Comparison of ENCODE assay signal across 11 cellular contexts in genomic region chr16:88703486-88704309, GRCh38. TPM values are rescaled to one million over a fixed set of nuclear protein-coding genes. Genes with fewer than 3 reads are reported as not detected.
A peak's percentile ranks its signal among the peaks of the same experiment; 100 is the strongest.
DNase-seq lines count a peak whose midpoint lies in the region; ATAC-seq, FAIRE-seq and TF ChIP-seq lines count a peak whose summit lies in the region.
"Had no signal": no experiment of that assay in that cellular context is flagged by ENCODE, and none has a peak within 500 bp of the region (broad histone marks: within the 10 kb centered on the region; RNA-seq: fewer than 3 reads in every experiment).

No MANE protein-coding gene starts in this region.

- no TSS peak for BruUV-seq in HepG2 (replicated peaks; lab: Mats Ljungman, UMichigan)

- H3K27ac ChIP-seq in HepG2 (ENCODE audit: extremely low read length, insufficient read depth, low read length) (no peak overlapping the region), SK-N-SH (ENCODE audit: low read depth in 2 of 2, low read length in 1 of 2) (no peak overlapping the region)
- H3K27ac ChIP-seq: SK-N-MC had no signal

- FAIRE-seq in HepG2 (lab: Jason Lieb, UNC) (no peak), H54 (lab: Jason Lieb, UNC) (no peak)
- FAIRE-seq: A204.1, pancreas had no signal

- ATAC-seq in HepG2 = no peak
- no peak for ATAC-seq in HG02852 (IDR thresholded peaks at IDR 0.05; ENCODE audit: unreplicated experiment)

- H3K9ac ChIP-seq in HepG2 (ENCODE audit: insufficient read depth, low read depth, low read length) (no peak overlapping the region), SK-N-SH (no peak overlapping the region)

- H3K4me1 ChIP-seq in HepG2 (ENCODE audit: insufficient read depth, low read length) (peaks cover 74% of the 10 kb centered on the region), SK-N-SH (ENCODE audit: control insufficient read depth in 1 of 2, insufficient read depth in 2 of 2, low read depth in 1 of 2, low read length in 1 of 2) (peaks cover 13 to 16% of the 10 kb centered on the region in 2 experiments; a peak in 3 of 4 replicates)

- 0 out of 2 replicates have a peak overlapping the region, but pooled peaks have one; percentile 4 for H3K4me2 ChIP-seq in HepG2 (ENCODE audit: low read depth, low read length)
- H3K4me2 ChIP-seq in SK-N-SH = no peak overlapping the region; the same call in 1 of the 2 replicates

- no peak for TF ChIP-seq CTCF in HepG2 (CRISPR knock-in tag; IDR thresholded peaks at IDR 0.05)
- no peak for TF ChIP-seq CTCF in SK-N-SH (IDR thresholded peaks at IDR 0.05)

- POLR2A ChIA-PET in HepG2 (lab: Yijun Ruan, JAX) = interaction anchor here (1.7 kb wide), 1 partner anchor 41 kb away, joined by 3 read pairs; the partner anchor contains the start of gene MVD
- POLR2A ChIA-PET in SK-N-SH (lab: Yijun Ruan, JAX) = no interaction called here

- H3K79me2 ChIP-seq in HepG2 (ENCODE audit: insufficient read depth, low read length) (peaks cover 30% of the 10 kb centered on the region), SK-N-SH (ENCODE audit: insufficient read depth) (peaks cover 58% of the 10 kb centered on the region)

- H3K27me3 ChIP-seq in HepG2 (ENCODE audit: control insufficient read depth in 1 of 2, insufficient read depth in 2 of 2, low read length in 2 of 2) (peaks cover 0 to 3% of the 10 kb centered on the region in 2 experiments; a peak in 1 of 5 replicates), SK-N-SH (ENCODE audit: insufficient read depth) (no peaks in the 10 kb centered on the region)
- H3K27me3 ChIP-seq: pancreas had no signal

- in situ Hi-C loops in HepG2 (cut with HindIII; ENCODE audit: extremely low pct_ligation_motif_present, low pct_unique_long_range_greater_than_20kb) = no loop called here

- no peaks in the 10 kb centered on the region for H3K9me2 ChIP-seq in SK-N-SH

- TF ChIP-seq RAD21 in HepG2 (CRISPR knock-in tag; IDR thresholded peaks at IDR 0.05) = no peak
- no peak for TF ChIP-seq RAD21 in SK-N-SH (IDR thresholded peaks at IDR 0.05; ENCODE audit: low read length)

- 91% methylated on average over 26 of the region's 26 CpGs for WGBS in HepG2 (ENCODE audit: low lambda C conversion rate)
- WGBS in SK-N-SH (ENCODE audit: low lambda C conversion rate) = 83% methylated on average over 18 of the region's 26 CpGs

- H3K4me3 ChIP-seq in HepG2 (replicated peaks in 1 of 3; ENCODE audit: insufficient read depth in 1 of 3, low read depth in 2 of 3, low read length in 3 of 3) = no peak overlapping the region
- no peak overlapping the region for H3K4me3 ChIP-seq in SK-N-SH (ENCODE audit: low read depth in 2 of 2, low read length in 1 of 2)
- H3K4me3 ChIP-seq: SK-N-MC had no signal

- H3K9me3 ChIP-seq in HepG2 (ENCODE audit: low read length) = no peaks in the 10 kb centered on the region
- no peaks in the 10 kb centered on the region for H3K9me3 ChIP-seq in SK-N-SH
- H3K9me3 ChIP-seq: pancreas had no signal

- DNase-seq in SIG-M5 treated with dmso at 0.1 percent for 504 hours (lab: John Stamatoyannopoulos, UW; ENCODE audit: unreplicated experiment) = peak; percentile 82
- no peak for DNase-seq in SIG-M5 (lab: John Stamatoyannopoulos, UW)
- DNase-seq in activated effector memory CD4-positive, alpha-beta T cell treated with anti-CD3 and anti-CD28 coated beads, Interleukin-2, amount 50 U/mL, for 16 hours = peak; percentile 88
- DNase-seq in HepG2 (ENCODE audit: low spot score) = no peak
- DNase-seq in stimulated activated CD8-positive, alpha-beta memory T cell treated with anti-CD3 and anti-CD28 coated beads, Interleukin-4, amount 100 ng/mL, for 48 hours = peak; percentile 85
- DNase-seq in H54 (ENCODE audit: insufficient read length, low spot score) = no peak
- DNase-seq in SK-N-SH = no peak

- TF ChIP-seq POLR2A in HepG2 (IDR thresholded peaks at IDR 0.05; ENCODE audit: insufficient read depth in 1 of 2, low read depth in 2 of 2, low read length in 2 of 2) (no peak), H54 (IDR thresholded peaks at IDR 0.05; ENCODE audit: low read depth, low read length) (no peak)

- intact Hi-C loops in HepG2 (cut with micrococcal nuclease; ENCODE audit: unreplicated experiment) = no loop called here

- no peak overlapping the region for H2AFZ ChIP-seq in HepG2 (ENCODE audit: low read length)
- no peak overlapping the region for H2AFZ ChIP-seq in SK-N-SH (ENCODE audit: low read depth)

- TF ChIP-seq EP300 in HepG2 (IDR thresholded peaks at IDR 0.05; ENCODE audit: low read depth in 2 of 2, low read length in 2 of 2) = no peak
- TF ChIP-seq EP300 in HepG2 (CRISPR knock-in tag; IDR thresholded peaks at IDR 0.05; ENCODE audit: borderline replicate concordance) = no peak
- TF ChIP-seq EP300 in SK-N-SH (IDR thresholded peaks at IDR 0.05; ENCODE audit: borderline replicate concordance in 1 of 2, low read depth in 1 of 2, low read length in 1 of 2) = no peak

- CTCF ChIA-PET in HepG2 (lab: Yijun Ruan, JAX; ENCODE audit: low intra/inter-chr PET ratio, low total read pairs) = no interaction called here
- CTCF ChIA-PET in SK-N-SH (lab: Yijun Ruan, JAX) = no interaction called here

- H3F3A ChIP-seq in SK-N-SH (replicated peaks; ENCODE audit: insufficient read depth) = peaks cover 8% of the 10 kb centered on the region

- H3K36me3 ChIP-seq in HepG2 (replicated peaks in 1 of 2; ENCODE audit: control insufficient read depth in 1 of 2, insufficient read depth in 2 of 2, low read length in 2 of 2) (peaks cover 0 to 5% of the 10 kb centered on the region in 2 experiments; a peak in 3 of 5 replicates), SK-N-SH (replicated peaks in 1 of 2; ENCODE audit: control insufficient read depth in 1 of 2, insufficient read depth in 2 of 2, low read length in 1 of 2) (peaks cover 0 to 4% of the 10 kb centered on the region in 2 experiments)

- no peaks in the 10 kb centered on the region for H4K20me1 ChIP-seq in HepG2 (ENCODE audit: insufficient read depth, low read length)
- H4K20me1 ChIP-seq in SK-N-SH (ENCODE audit: insufficient read depth) = 0 out of 2 replicates have a peak, but pooled peaks cover 6% of the 10 kb centered on the region

RNA-seq across cellular contexts. Expression of gene RNF166, which starts 2.5 kb away (rescaled TPM):
- total RNA-seq in HepG2 (2016; rRNA removed; fragmentation: Illumina TruSeq; extraction: Trizol) = 15.1 and 23.0 TPM in 2 replicates
- 36.0 and 37.2 TPM in 2 replicates for total RNA-seq in HepG2 (2016; cell fraction: cytosol; rRNA removed; fragmentation: Illumina TruSeq; extraction: Trizol; ENCODE audit: low read depth)
- 17.3 and 23.3 TPM in 2 replicates for total RNA-seq in HepG2 (2016; cell fraction: insoluble cytoplasmic fraction; rRNA removed; fragmentation: Illumina TruSeq; extraction: Trizol)
- 41.6 and 45.9 TPM in 2 replicates for total RNA-seq in HepG2 (2016; cell fraction: membrane; rRNA removed; fragmentation: Illumina TruSeq; extraction: Trizol)
- total RNA-seq in HepG2 (2016; cell fraction: nucleus; rRNA removed; fragmentation: Illumina TruSeq; extraction: Trizol) = 14.0 and 14.1 TPM in 2 replicates
- 21.4 and 26.2 TPM in 2 replicates for polyA plus RNA-seq in HepG2 (2011; rRNA removed)
- polyA plus RNA-seq in HepG2 (2011; cell fraction: cytosol; rRNA removed) = 14.8 and 24.4 TPM in 2 replicates
- polyA plus RNA-seq in HepG2 (2011; cell fraction: nucleus; rRNA removed) = 83.8 and 91.3 TPM in 2 replicates
- polyA plus RNA-seq in HepG2 (2012) = 12.2 and 16.1 TPM in 2 replicates
- polyA plus RNA-seq in HepG2 (2016; cell fraction: cytosol; fragmentation: Illumina TruSeq; extraction: Trizol; ENCODE audit: low read depth) = 22.9 and 25.4 TPM in 2 replicates
- 19.2 and 20.2 TPM in 2 replicates for polyA plus RNA-seq in HepG2 (2016; cell fraction: insoluble cytoplasmic fraction; fragmentation: Illumina TruSeq; extraction: Trizol; ENCODE audit: low read depth)
- 32.0 and 34.1 TPM in 2 replicates for polyA plus RNA-seq in HepG2 (2016; cell fraction: membrane; fragmentation: Illumina TruSeq; extraction: Trizol; ENCODE audit: low read depth)
- polyA plus RNA-seq in HepG2 (2016; cell fraction: nucleus; fragmentation: Illumina TruSeq; extraction: Trizol; ENCODE audit: insufficient read depth, low read depth) = 36.7 and 43.4 TPM in 2 replicates
- polyA minus RNA-seq in HepG2 (2011; rRNA and poly(A)+ RNA removed; ENCODE audit: low replicate concordance) = 11.5 and 25.6 TPM in 2 replicates
- 12.9 and 17.8 TPM in 2 replicates for polyA minus RNA-seq in HepG2 (2011; cell fraction: cytosol; rRNA and poly(A)+ RNA removed)
- 14.2 and 18.7 TPM in 2 replicates for polyA minus RNA-seq in HepG2 (2011; cell fraction: nucleus; rRNA and poly(A)+ RNA removed)
- polyA plus RNA-seq in SK-N-SH (2012; rRNA removed) = 17.0 and 17.2 TPM in 2 replicates
- polyA plus RNA-seq in SK-N-SH (2012; cell fraction: cytosol; rRNA removed) = 7.5 and 11.2 TPM in 2 replicates
- polyA plus RNA-seq in SK-N-SH (2012; cell fraction: nucleus; rRNA removed) = 29.1 and 45.4 TPM in 2 replicates

RNA-seq across cellular contexts. Expression of gene CTU2, which starts 2.6 kb away (rescaled TPM):
- total RNA-seq in HepG2 (2016; rRNA removed; fragmentation: Illumina TruSeq; extraction: Trizol) = 21.9 TPM in 2 replicates
- 11.4 and 12.8 TPM in 2 replicates for total RNA-seq in HepG2 (2016; cell fraction: cytosol; rRNA removed; fragmentation: Illumina TruSeq; extraction: Trizol; ENCODE audit: low read depth)
- total RNA-seq in HepG2 (2016; cell fraction: insoluble cytoplasmic fraction; rRNA removed; fragmentation: Illumina TruSeq; extraction: Trizol) = 16.8 and 22.4 TPM in 2 replicates
- 13.8 and 15.9 TPM in 2 replicates for total RNA-seq in HepG2 (2016; cell fraction: membrane; rRNA removed; fragmentation: Illumina TruSeq; extraction: Trizol)
- total RNA-seq in HepG2 (2016; cell fraction: nucleus; rRNA removed; fragmentation: Illumina TruSeq; extraction: Trizol) = 16.7 and 17.2 TPM in 2 replicates
- polyA plus RNA-seq in HepG2 (2011; rRNA removed) (13.3 and 18.5 TPM in 2 replicates), SK-N-SH (2012; rRNA removed) (16.2 and 16.5 TPM in 2 replicates)
- polyA plus RNA-seq in HepG2 (2011; cell fraction: cytosol; rRNA removed) = 11.8 and 19.4 TPM in 2 replicates
- 63.3 and 73.6 TPM in 2 replicates for polyA plus RNA-seq in HepG2 (2011; cell fraction: nucleus; rRNA removed)
- 11.6 and 15.1 TPM in 2 replicates for polyA plus RNA-seq in HepG2 (2012)
- 12.4 and 16.5 TPM in 2 replicates for polyA plus RNA-seq in HepG2 (2016; cell fraction: cytosol; fragmentation: Illumina TruSeq; extraction: Trizol; ENCODE audit: low read depth)
- polyA plus RNA-seq in HepG2 (2016; cell fraction: insoluble cytoplasmic fraction; fragmentation: Illumina TruSeq; extraction: Trizol; ENCODE audit: low read depth) = 20.9 and 22.4 TPM in 2 replicates
- polyA plus RNA-seq in HepG2 (2016; cell fraction: membrane; fragmentation: Illumina TruSeq; extraction: Trizol; ENCODE audit: low read depth) = 13.3 and 14.9 TPM in 2 replicates
- 39.4 and 44.9 TPM in 2 replicates for polyA plus RNA-seq in HepG2 (2016; cell fraction: nucleus; fragmentation: Illumina TruSeq; extraction: Trizol; ENCODE audit: insufficient read depth, low read depth)
- polyA minus RNA-seq in HepG2 (2011; rRNA and poly(A)+ RNA removed; ENCODE audit: low replicate concordance) = 23.1 and 25.7 TPM in 2 replicates
- 15.2 and 18.6 TPM in 2 replicates for polyA minus RNA-seq in HepG2 (2011; cell fraction: cytosol; rRNA and poly(A)+ RNA removed)
- 19.3 and 20.7 TPM in 2 replicates for polyA minus RNA-seq in HepG2 (2011; cell fraction: nucleus; rRNA and poly(A)+ RNA removed)
- 6.3 and 9.8 TPM in 2 replicates for polyA plus RNA-seq in SK-N-SH (2012; cell fraction: cytosol; rRNA removed)
- 32.4 and 41.1 TPM in 2 replicates for polyA plus RNA-seq in SK-N-SH (2012; cell fraction: nucleus; rRNA removed)

RNA-seq across cellular contexts. Expression of gene SNAI3, which starts 17.4 kb away (rescaled TPM):
- 0.09 and 0.18 TPM in 2 replicates for total RNA-seq in HepG2 (2016; rRNA removed; fragmentation: Illumina TruSeq; extraction: Trizol)
- total RNA-seq in HepG2 (2016; cell fraction: cytosol; rRNA removed; fragmentation: Illumina TruSeq; extraction: Trizol; ENCODE audit: low read depth) = not detected in 2 replicates
- total RNA-seq in HepG2 (2016; cell fraction: insoluble cytoplasmic fraction; rRNA removed; fragmentation: Illumina TruSeq; extraction: Trizol) = 0.13 and 0.17 TPM in 2 replicates
- 0.12 TPM in 1 of 2 replicates, not detected in the other for total RNA-seq in HepG2 (2016; cell fraction: membrane; rRNA removed; fragmentation: Illumina TruSeq; extraction: Trizol)
- not detected in 2 replicates for total RNA-seq in HepG2 (2016; cell fraction: nucleus; rRNA removed; fragmentation: Illumina TruSeq; extraction: Trizol)
- polyA plus RNA-seq in HepG2 (2011; rRNA removed) = 0.18 and 0.40 TPM in 2 replicates
- 0.18 and 0.44 TPM in 2 replicates for polyA plus RNA-seq in HepG2 (2011; cell fraction: cytosol; rRNA removed)
- 0.35 and 0.64 TPM in 2 replicates for polyA plus RNA-seq in HepG2 (2011; cell fraction: nucleus; rRNA removed)
- 0.40 and 0.47 TPM in 2 replicates for polyA plus RNA-seq in HepG2 (2012)
- polyA plus RNA-seq in HepG2 (2016; cell fraction: cytosol; fragmentation: Illumina TruSeq; extraction: Trizol; ENCODE audit: low read depth) = 0.08 TPM in 1 of 2 replicates, not detected in the other
- 0.26 TPM in 1 of 2 replicates, not detected in the other for polyA plus RNA-seq in HepG2 (2016; cell fraction: insoluble cytoplasmic fraction; fragmentation: Illumina TruSeq; extraction: Trizol; ENCODE audit: low read depth)
- polyA plus RNA-seq in HepG2 (2016; cell fraction: membrane; fragmentation: Illumina TruSeq; extraction: Trizol; ENCODE audit: low read depth) = 0.15 and 0.21 TPM in 2 replicates
- polyA plus RNA-seq in HepG2 (2016; cell fraction: nucleus; fragmentation: Illumina TruSeq; extraction: Trizol; ENCODE audit: insufficient read depth, low read depth) = 0.27 TPM in 1 of 2 replicates, not detected in the other
- 0.84 TPM in 1 of 2 replicates, not detected in the other for polyA minus RNA-seq in HepG2 (2011; rRNA and poly(A)+ RNA removed; ENCODE audit: low replicate concordance)
- not detected in 2 replicates for polyA minus RNA-seq in HepG2 (2011; cell fraction: cytosol; rRNA and poly(A)+ RNA removed)
- not detected in 2 replicates for polyA minus RNA-seq in HepG2 (2011; cell fraction: nucleus; rRNA and poly(A)+ RNA removed)
- polyA plus RNA-seq in SK-N-SH (2012; rRNA removed) = 0.03 and 0.18 TPM in 2 replicates
- 0.06 and 0.09 TPM in 2 replicates for polyA plus RNA-seq in SK-N-SH (2012; cell fraction: cytosol; rRNA removed)
- 0.24 and 0.32 TPM in 2 replicates for polyA plus RNA-seq in SK-N-SH (2012; cell fraction: nucleus; rRNA removed)

RNA-seq across cellular contexts. Expression of gene MVD, which starts 40.8 kb away (rescaled TPM):
- total RNA-seq in HepG2 (2016; rRNA removed; fragmentation: Illumina TruSeq; extraction: Trizol) = 128 and 187 TPM in 2 replicates
- total RNA-seq in HepG2 (2016; cell fraction: cytosol; rRNA removed; fragmentation: Illumina TruSeq; extraction: Trizol; ENCODE audit: low read depth) = 86.8 and 92.1 TPM in 2 replicates
- total RNA-seq in HepG2 (2016; cell fraction: insoluble cytoplasmic fraction; rRNA removed; fragmentation: Illumina TruSeq; extraction: Trizol) = 110 and 194 TPM in 2 replicates
- total RNA-seq in HepG2 (2016; cell fraction: membrane; rRNA removed; fragmentation: Illumina TruSeq; extraction: Trizol) = 93.3 and 93.5 TPM in 2 replicates
- 150 and 173 TPM in 2 replicates for total RNA-seq in HepG2 (2016; cell fraction: nucleus; rRNA removed; fragmentation: Illumina TruSeq; extraction: Trizol)
- 28.1 and 68.9 TPM in 2 replicates for polyA plus RNA-seq in HepG2 (2011; rRNA removed)
- 33.1 and 34.9 TPM in 2 replicates for polyA plus RNA-seq in HepG2 (2011; cell fraction: cytosol; rRNA removed)
- 340 and 407 TPM in 2 replicates for polyA plus RNA-seq in HepG2 (2011; cell fraction: nucleus; rRNA removed)
- polyA plus RNA-seq in HepG2 (2012) = 81.3 and 104 TPM in 2 replicates
- polyA plus RNA-seq in HepG2 (2016; cell fraction: cytosol; fragmentation: Illumina TruSeq; extraction: Trizol; ENCODE audit: low read depth) = 49.5 and 55.8 TPM in 2 replicates
- 117 and 128 TPM in 2 replicates for polyA plus RNA-seq in HepG2 (2016; cell fraction: insoluble cytoplasmic fraction; fragmentation: Illumina TruSeq; extraction: Trizol; ENCODE audit: low read depth)
- 64.4 TPM in 2 replicates for polyA plus RNA-seq in HepG2 (2016; cell fraction: membrane; fragmentation: Illumina TruSeq; extraction: Trizol; ENCODE audit: low read depth)
- 435 and 459 TPM in 2 replicates for polyA plus RNA-seq in HepG2 (2016; cell fraction: nucleus; fragmentation: Illumina TruSeq; extraction: Trizol; ENCODE audit: insufficient read depth, low read depth)
- polyA minus RNA-seq in HepG2 (2011; rRNA and poly(A)+ RNA removed; ENCODE audit: low replicate concordance) = 8.9 and 43.8 TPM in 2 replicates
- 24.2 and 37.5 TPM in 2 replicates for polyA minus RNA-seq in HepG2 (2011; cell fraction: cytosol; rRNA and poly(A)+ RNA removed)
- 34.4 and 55.3 TPM in 2 replicates for polyA minus RNA-seq in HepG2 (2011; cell fraction: nucleus; rRNA and poly(A)+ RNA removed)
- polyA plus RNA-seq in SK-N-SH (2012; rRNA removed) = 14.7 and 15.7 TPM in 2 replicates
- polyA plus RNA-seq in SK-N-SH (2012; cell fraction: cytosol; rRNA removed) = 4.4 and 8.4 TPM in 2 replicates
- polyA plus RNA-seq in SK-N-SH (2012; cell fraction: nucleus; rRNA removed) = 42.1 and 57.2 TPM in 2 replicates

RNA-seq across cellular contexts. Expression of gene CYBA, which starts 52.8 kb away (rescaled TPM):
- 84.2 and 250 TPM in 2 replicates for total RNA-seq in HepG2 (2016; rRNA removed; fragmentation: Illumina TruSeq; extraction: Trizol)
- 92.1 and 114 TPM in 2 replicates for total RNA-seq in HepG2 (2016; cell fraction: cytosol; rRNA removed; fragmentation: Illumina TruSeq; extraction: Trizol; ENCODE audit: low read depth)
- 90.4 and 246 TPM in 2 replicates for total RNA-seq in HepG2 (2016; cell fraction: insoluble cytoplasmic fraction; rRNA removed; fragmentation: Illumina TruSeq; extraction: Trizol)
- 55.3 and 74.3 TPM in 2 replicates for total RNA-seq in HepG2 (2016; cell fraction: membrane; rRNA removed; fragmentation: Illumina TruSeq; extraction: Trizol)
- total RNA-seq in HepG2 (2016; cell fraction: nucleus; rRNA removed; fragmentation: Illumina TruSeq; extraction: Trizol) = 170 and 197 TPM in 2 replicates
- polyA plus RNA-seq in HepG2 (2011; rRNA removed) (196 and 258 TPM in 2 replicates), SK-N-SH (2012; rRNA removed) (116 and 176 TPM in 2 replicates)
- 338 and 484 TPM in 2 replicates for polyA plus RNA-seq in HepG2 (2011; cell fraction: cytosol; rRNA removed)
- 620 and 660 TPM in 2 replicates for polyA plus RNA-seq in HepG2 (2011; cell fraction: nucleus; rRNA removed)
- 207 and 213 TPM in 2 replicates for polyA plus RNA-seq in HepG2 (2012)
- 111 and 128 TPM in 2 replicates for polyA plus RNA-seq in HepG2 (2016; cell fraction: cytosol; fragmentation: Illumina TruSeq; extraction: Trizol; ENCODE audit: low read depth)
- polyA plus RNA-seq in HepG2 (2016; cell fraction: insoluble cytoplasmic fraction; fragmentation: Illumina TruSeq; extraction: Trizol; ENCODE audit: low read depth) = 97.6 and 108 TPM in 2 replicates
- polyA plus RNA-seq in HepG2 (2016; cell fraction: membrane; fragmentation: Illumina TruSeq; extraction: Trizol; ENCODE audit: low read depth) = 58.9 and 66.6 TPM in 2 replicates
- polyA plus RNA-seq in HepG2 (2016; cell fraction: nucleus; fragmentation: Illumina TruSeq; extraction: Trizol; ENCODE audit: insufficient read depth, low read depth) = 462 and 471 TPM in 2 replicates
- polyA minus RNA-seq in HepG2 (2011; rRNA and poly(A)+ RNA removed; ENCODE audit: low replicate concordance) = 170 and 432 TPM in 2 replicates
- polyA minus RNA-seq in HepG2 (2011; cell fraction: cytosol; rRNA and poly(A)+ RNA removed) = 173 and 183 TPM in 2 replicates
- 79.1 and 82.6 TPM in 2 replicates for polyA minus RNA-seq in HepG2 (2011; cell fraction: nucleus; rRNA and poly(A)+ RNA removed)
- 60.0 and 85.5 TPM in 2 replicates for polyA plus RNA-seq in SK-N-SH (2012; cell fraction: cytosol; rRNA removed)
- polyA plus RNA-seq in SK-N-SH (2012; cell fraction: nucleus; rRNA removed) = 142 and 154 TPM in 2 replicates

Comparison
In these comparisons a context has a peak if more than half of its experiments do, and no peak if none do; other contexts are left out.
1. DNase-seq: peak in SIG-M5 treated with dmso at 0.1 percent for 504 hours (single experiment), activated effector memory CD4-positive, alpha-beta T cell treated with anti-CD3 and anti-CD28 coated beads, Interleukin-2, amount 50 U/mL, for 16 hours (single experiment) and stimulated activated CD8-positive, alpha-beta memory T cell treated with anti-CD3 and anti-CD28 coated beads, Interleukin-4, amount 100 ng/mL, for 48 hours (single experiment); none in SIG-M5 (single experiment), HepG2 (single experiment), H54 (single experiment) and SK-N-SH (single experiment).